ENCODE assay signal across 29 cellular contexts in genomic region chr12:42109031-42109430, GRCh38.
"Had no signal": no experiment of that assay in that cellular context is flagged by ENCODE, and none has a peak within 500 bp of the region (broad histone marks: within the 10 kb centered on the region; RNA-seq: fewer than 3 reads in every experiment).

No MANE protein-coding gene starts in this region.

- ATAC-seq: effector memory CD8-positive, alpha-beta T cell; esophagus mucosa; foreskin keratinocyte; gastrocnemius medialis; gastroesophageal sphincter; heart left ventricle; heart right ventricle had no signal

- H3K27me3 ChIP-seq: colonic mucosa, dorsolateral prefrontal cortex, esophagus muscularis mucosa, esophagus squamous epithelium, foreskin keratinocyte, gastrocnemius medialis, gastroesophageal sphincter, heart left ventricle, heart right ventricle had no signal

- H3K4me3 Mint-ChIP-seq: dendritic cell treated with granulocyte-macrophage colony-stimulating factor and Interleukin-4, amounts not matched to agents 40 ng/mL and 50 ng/mL, for 4 days; effector memory CD8-positive, alpha-beta T cell; endodermal cell had no signal

- H3K36me3 ChIP-seq: colonic mucosa had no signal

- H3K9me3 ChIP-seq: colonic mucosa, gastrocnemius medialis had no signal

- H3K4me3 ChIP-seq: colonic mucosa, coronary artery, dorsolateral prefrontal cortex, esophagus muscularis mucosa, esophagus squamous epithelium, gastrocnemius medialis, gastroesophageal sphincter, heart left ventricle, heart right ventricle had no signal

- H3K4me1 ChIP-seq: colonic mucosa, esophagus muscularis mucosa, esophagus squamous epithelium, foreskin keratinocyte, gastrocnemius medialis, gastroesophageal sphincter, heart left ventricle had no signal

- H3K4me1 Mint-ChIP-seq: endodermal cell had no signal

- H3K27ac ChIP-seq: colonic mucosa, coronary artery, dorsolateral prefrontal cortex, epithelial cell of prostate, esophagus muscularis mucosa, esophagus squamous epithelium, foreskin keratinocyte, gastrocnemius medialis, gastroesophageal sphincter, heart left ventricle, heart right ventricle had no signal

- DNase-seq: colonic mucosa; cortex of kidney; dermis blood vessel endothelial cell; dorsolateral prefrontal cortex; effector CD4-positive, alpha-beta T cell; effector CD8-positive, alpha-beta T cell; effector memory CD4-positive, alpha-beta T cell; effector memory CD8-positive, alpha-beta T cell; endodermal cell; erythroblast; esophagus squamous epithelium; foreskin fibroblast; foreskin keratinocyte; foreskin melanocyte; gastrocnemius medialis; glutamatergic neuron; head of caudate nucleus; heart left ventricle; heart right ventricle had no signal

- H3K27me3 Mint-ChIP-seq: dendritic cell treated with granulocyte-macrophage colony-stimulating factor and Interleukin-4, amounts not matched to agents 40 ng/mL and 50 ng/mL, for 4 days; effector memory CD8-positive, alpha-beta T cell had no signal

- H3K27ac Mint-ChIP-seq: dendritic cell treated with granulocyte-macrophage colony-stimulating factor and Interleukin-4, amounts not matched to agents 40 ng/mL and 50 ng/mL, for 4 days; endodermal cell had no signal

- FAIRE-seq: colon, endometrium, endothelial cell of umbilical vein, frontal cortex had no signal
